ENCODE assay signal across 8 cellular contexts in the genomic region with DNA sequence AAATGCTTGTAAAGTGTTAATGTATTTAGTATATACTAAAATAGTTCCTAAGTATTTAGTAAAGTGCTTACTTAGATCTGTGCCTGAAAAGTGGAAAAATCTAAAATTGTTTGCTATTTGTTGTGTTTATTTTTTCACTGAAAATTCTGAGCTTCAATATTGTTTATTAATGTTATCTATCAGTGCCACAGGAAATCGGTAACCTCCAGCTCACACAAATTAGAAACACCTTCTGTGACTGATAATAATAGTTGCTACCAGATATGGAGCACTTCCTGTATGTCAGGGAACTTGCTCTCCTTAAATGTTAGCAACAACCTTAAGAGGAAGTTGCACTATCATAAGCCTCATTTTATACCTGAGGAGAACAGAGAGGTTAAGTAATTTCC. TPM values are rescaled to one million over a fixed set of nuclear protein-coding genes. Genes with fewer than 3 reads are reported as not detected.
DNase-seq lines count a peak whose midpoint lies in the region; ATAC-seq and TF ChIP-seq lines count a peak whose summit lies in the region.

No MANE protein-coding gene starts in this region.

- peak overlapping the region; percentile 88 for H3K4me3 Mint-ChIP-seq in activated T-cell treated with anti-CD3 and anti-CD28 coated beads, Interleukin-2, amount 50 U/mL, for 24 hours
- peak overlapping the region; percentile 79 for H3K4me3 Mint-ChIP-seq in stimulated activated memory B cell treated with anti-CD40 and anti-IgM and Interleukin-4, amounts not matched to agents 10 μg/mL and 1 μg/mL and 100 μg/mL, for 72 hours

- no peaks in the 10 kb centered on the region for H3K27me3 Mint-ChIP-seq in activated T-cell treated with anti-CD3 and anti-CD28 coated beads, Interleukin-2, amount 50 U/mL, for 24 hours
- no peaks in the 10 kb centered on the region for H3K27me3 Mint-ChIP-seq in stimulated activated memory B cell treated with anti-CD40 and anti-IgM and Interleukin-4, amounts not matched to agents 10 μg/mL and 1 μg/mL and 100 μg/mL, for 72 hours

- intact Hi-C loops in left cardiac atrium (cut with DNase I) = no loop called here

- ATAC-seq in HG03139 (IDR thresholded peaks at IDR 0.05; ENCODE audit: unreplicated experiment) (peak; percentile 30), left cardiac atrium (peak; percentile 2 to 7), esophagus mucosa (no peak)
- peak; percentile 75 for ATAC-seq in stimulated activated memory B cell treated with anti-CD40 and anti-IgM and Interleukin-4, amounts not matched to agents 10 μg/mL and 1 μg/mL and 100 μg/mL, for 72 hours

- peaks cover 34% of the 10 kb centered on the region for H3K4me1 Mint-ChIP-seq in activated T-cell treated with anti-CD3 and anti-CD28 coated beads, Interleukin-2, amount 50 U/mL, for 24 hours (ENCODE audit: low read depth)
- H3K4me1 Mint-ChIP-seq in stimulated activated memory B cell treated with anti-CD40 and anti-IgM and Interleukin-4, amounts not matched to agents 10 μg/mL and 1 μg/mL and 100 μg/mL, for 72 hours = peaks cover 47% of the 10 kb centered on the region

- H3K36me3 Mint-ChIP-seq in activated T-cell treated with anti-CD3 and anti-CD28 coated beads, Interleukin-2, amount 50 U/mL, for 24 hours (ENCODE audit: low read depth) = peaks cover 28% of the 10 kb centered on the region
- H3K36me3 Mint-ChIP-seq in stimulated activated memory B cell treated with anti-CD40 and anti-IgM and Interleukin-4, amounts not matched to agents 10 μg/mL and 1 μg/mL and 100 μg/mL, for 72 hours = peaks cover 20% of the 10 kb centered on the region

- no peaks in the 10 kb centered on the region for H3K9me3 Mint-ChIP-seq in activated T-cell treated with anti-CD3 and anti-CD28 coated beads, Interleukin-2, amount 50 U/mL, for 24 hours
- no peaks in the 10 kb centered on the region for H3K9me3 Mint-ChIP-seq in stimulated activated memory B cell treated with anti-CD40 and anti-IgM and Interleukin-4, amounts not matched to agents 10 μg/mL and 1 μg/mL and 100 μg/mL, for 72 hours

- DNase-seq in activated T-cell treated with anti-CD3 and anti-CD28 coated beads, Interleukin-2, amount 50 U/mL, for 24 hours = no peak
- DNase-seq in activated T-cell treated with anti-CD3 and anti-CD28 coated beads, Interleukin-2, amount 50 U/mL, for 48 hours = no peak
- DNase-seq in left cardiac atrium = no peak
- DNase-seq in hippocampal formation (lab: John Stamatoyannopoulos, UW) = no peak

- H3K27ac ChIP-seq in VCaP = peak overlapping the region; percentile 95

- H3K27ac Mint-ChIP-seq in activated T-cell treated with anti-CD3 and anti-CD28 coated beads, Interleukin-2, amount 50 U/mL, for 24 hours = peak overlapping the region; percentile 99
- H3K27ac Mint-ChIP-seq in stimulated activated memory B cell treated with anti-CD40 and anti-IgM and Interleukin-4, amounts not matched to agents 10 μg/mL and 1 μg/mL and 100 μg/mL, for 72 hours = peak overlapping the region; percentile 95

- no peak for TF ChIP-seq CTCF in VCaP (conservative IDR thresholded peaks at IDR 0.05)

RNA-seq across cellular contexts. Expression of a gene that starts 0.7 kb away (rescaled TPM):
- total RNA-seq in left cardiac atrium (10 to 100 TPM; 63.5 to 73.1 TPM), esophagus mucosa (173 TPM)

RNA-seq across cellular contexts. Expression of a gene that starts 12.2 kb away (rescaled TPM):
- under 1 TPM in 1 of 2 donors, not detected in 1; 0.12 TPM for total RNA-seq in left cardiac atrium
- total RNA-seq in esophagus mucosa = 0.32 TPM

RNA-seq across cellular contexts. Expression of a gene that starts 34.4 kb away (rescaled TPM):
- total RNA-seq in left cardiac atrium (10 to 100 TPM; 51.2 to 52.2 TPM), esophagus mucosa (109 TPM)

RNA-seq across cellular contexts. Expression of a gene that starts 41.1 kb away (rescaled TPM):
- total RNA-seq in left cardiac atrium (10 to 100 TPM; 79.4 to 95.7 TPM), esophagus mucosa (103 TPM)

RNA-seq across cellular contexts. Expression of a gene that starts 48.1 kb away (rescaled TPM):
- total RNA-seq in left cardiac atrium = 10 to 100 TPM; 48.8 to 54.6 TPM
- 35.4 TPM for total RNA-seq in esophagus mucosa
